1 cellular context compared by ENCODE assay signal in the genomic region with DNA sequence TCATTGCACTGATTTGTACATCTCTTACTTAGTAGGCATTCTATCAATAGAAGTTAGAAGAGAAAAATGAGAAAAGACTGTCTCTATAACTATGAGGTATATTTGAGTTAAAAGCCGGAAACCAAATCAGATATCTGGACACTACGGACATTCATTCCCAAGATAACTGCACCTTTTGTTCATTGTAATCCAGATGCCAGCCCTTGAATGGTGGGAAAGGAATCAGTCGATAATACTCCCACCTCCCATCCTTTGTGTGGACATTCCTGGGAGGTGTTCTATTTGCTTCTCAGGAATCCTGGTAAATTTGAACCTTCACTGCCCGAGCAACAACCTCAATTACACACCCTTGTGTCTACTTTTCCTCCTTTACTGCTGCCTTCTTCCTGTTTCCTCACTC.
TF ChIP-seq lines count a peak whose summit lies in the region.

No MANE protein-coding gene starts in this region.

TF ChIP-seq in HepG2, 621 proteins besides CTCF, POLR2A, EP300 and RAD21 (continued from another document):
- TF ChIP-seq, protein P1, sequence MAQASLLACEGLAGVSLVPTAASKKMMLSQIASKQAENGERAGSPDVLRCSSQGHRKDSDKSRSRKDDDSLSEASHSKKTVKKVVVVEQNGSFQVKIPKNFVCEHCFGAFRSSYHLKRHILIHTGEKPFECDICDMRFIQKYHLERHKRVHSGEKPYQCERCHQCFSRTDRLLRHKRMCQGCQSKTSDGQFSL (CRISPR knock-in tag; IDR thresholded peaks at IDR 0.05): no peak
- TF ChIP-seq AGO1 (IDR thresholded peaks at IDR 0.05; ENCODE audit: low read depth, low read length, poor library complexity, severe bottlenecking) (no peak), ZNF232 (CRISPR knock-in tag; IDR thresholded peaks at IDR 0.05; ENCODE audit: borderline replicate concordance) (no peak), BCL6 (CRISPR knock-in tag; IDR thresholded peaks at IDR 0.05) (peak; percentile 39), ZNF34 (CRISPR knock-in tag; IDR thresholded peaks at IDR 0.05; ENCODE audit: borderline replicate concordance) (no peak)
- TF ChIP-seq, protein P2, sequence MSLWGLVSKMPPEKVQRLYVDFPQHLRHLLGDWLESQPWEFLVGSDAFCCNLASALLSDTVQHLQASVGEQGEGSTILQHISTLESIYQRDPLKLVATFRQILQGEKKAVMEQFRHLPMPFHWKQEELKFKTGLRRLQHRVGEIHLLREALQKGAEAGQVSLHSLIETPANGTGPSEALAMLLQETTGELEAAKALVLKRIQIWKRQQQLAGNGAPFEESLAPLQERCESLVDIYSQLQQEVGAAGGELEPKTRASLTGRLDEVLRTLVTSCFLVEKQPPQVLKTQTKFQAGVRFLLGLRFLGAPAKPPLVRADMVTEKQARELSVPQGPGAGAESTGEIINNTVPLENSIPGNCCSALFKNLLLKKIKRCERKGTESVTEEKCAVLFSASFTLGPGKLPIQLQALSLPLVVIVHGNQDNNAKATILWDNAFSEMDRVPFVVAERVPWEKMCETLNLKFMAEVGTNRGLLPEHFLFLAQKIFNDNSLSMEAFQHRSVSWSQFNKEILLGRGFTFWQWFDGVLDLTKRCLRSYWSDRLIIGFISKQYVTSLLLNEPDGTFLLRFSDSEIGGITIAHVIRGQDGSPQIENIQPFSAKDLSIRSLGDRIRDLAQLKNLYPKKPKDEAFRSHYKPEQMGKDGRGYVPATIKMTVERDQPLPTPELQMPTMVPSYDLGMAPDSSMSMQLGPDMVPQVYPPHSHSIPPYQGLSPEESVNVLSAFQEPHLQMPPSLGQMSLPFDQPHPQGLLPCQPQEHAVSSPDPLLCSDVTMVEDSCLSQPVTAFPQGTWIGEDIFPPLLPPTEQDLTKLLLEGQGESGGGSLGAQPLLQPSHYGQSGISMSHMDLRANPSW (CRISPR knock-in tag; IDR thresholded peaks at IDR 0.05; ENCODE audit: borderline replicate concordance): no peak
